Comparison of ENCODE assay signal across 8 cellular contexts in the genomic region with DNA sequence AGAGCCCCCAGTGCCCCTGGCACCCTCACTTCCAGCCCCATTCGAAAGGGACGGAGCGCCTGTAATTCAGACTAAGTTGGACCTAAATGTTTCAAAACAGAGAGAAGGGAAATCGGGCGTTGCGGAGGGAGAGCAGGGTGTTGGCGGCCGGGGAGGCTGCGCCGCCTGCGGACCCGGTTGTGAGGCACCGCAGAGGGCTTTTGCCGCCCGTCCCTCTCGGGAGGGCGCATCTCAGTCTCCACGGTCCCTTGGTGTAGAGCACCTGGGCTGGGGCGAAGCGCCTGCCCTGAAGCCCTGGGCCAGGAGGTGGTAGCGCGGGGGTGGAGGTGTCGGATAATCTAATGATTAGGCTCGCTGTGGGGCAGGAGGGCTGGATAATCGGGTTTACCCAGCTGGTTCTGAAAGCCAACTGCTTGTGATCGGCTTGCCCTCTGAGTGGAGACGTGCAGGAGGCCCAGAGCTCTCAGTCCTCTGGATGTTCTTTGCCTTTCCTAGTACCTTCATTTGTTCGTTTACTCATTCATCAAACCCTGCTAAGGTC. TPM values are rescaled to one million over a fixed set of nuclear protein-coding genes. Genes with fewer than 3 reads are reported as not detected.
DNase-seq lines count a peak whose midpoint lies in the region; ATAC-seq lines count a peak whose summit lies in the region.

No MANE protein-coding gene starts in this region.

- no peaks in the 10 kb centered on the region for H3K9me3 ChIP-seq in ES-I3 (ENCODE audit: control insufficient read depth, insufficient read depth, low read length)

- H3K4me1 ChIP-seq in ES-I3 (ENCODE audit: insufficient read depth, low read length) = peaks cover 6% of the 10 kb centered on the region; the same call in 1 of the 2 replicates

- peak; percentile 3 for ATAC-seq in HG03025 (IDR thresholded peaks at IDR 0.05; ENCODE audit: low FRiP score, unreplicated experiment)
- no peak for ATAC-seq in GM18870 (IDR thresholded peaks at IDR 0.05; ENCODE audit: unreplicated experiment)

- H3K36me3 ChIP-seq in ES-I3 (ENCODE audit: insufficient read depth, low read length) = no peaks in the 10 kb centered on the region

- H3K9ac ChIP-seq in ES-I3 (ENCODE audit: low read depth, low read length) = peak overlapping the region; percentile 70

- DNase-seq in T-helper 9 cell (peak; percentile 33), cerebellum (ENCODE audit: low spot score) (peak; percentile 15), left kidney (ENCODE audit: low read depth, low spot score) (peak; percentile 73), NCI-H2227 (lab: John Stamatoyannopoulos, UW; ENCODE audit: unreplicated experiment) (no peak)
- DNase-seq in stimulated activated CD4-positive, alpha-beta T cell treated with anti-CD3 and anti-CD28 coated beads, Interleukin-4, amount 100 ng/mL, for 1 hour = peak; percentile 30

RNA-seq across cellular contexts. Expression of gene DAAM1, which starts 0.9 kb away (rescaled TPM):
- total RNA-seq in cerebellum = 114 TPM
